8 cellular contexts compared by ENCODE assay signal in the genomic region with DNA sequence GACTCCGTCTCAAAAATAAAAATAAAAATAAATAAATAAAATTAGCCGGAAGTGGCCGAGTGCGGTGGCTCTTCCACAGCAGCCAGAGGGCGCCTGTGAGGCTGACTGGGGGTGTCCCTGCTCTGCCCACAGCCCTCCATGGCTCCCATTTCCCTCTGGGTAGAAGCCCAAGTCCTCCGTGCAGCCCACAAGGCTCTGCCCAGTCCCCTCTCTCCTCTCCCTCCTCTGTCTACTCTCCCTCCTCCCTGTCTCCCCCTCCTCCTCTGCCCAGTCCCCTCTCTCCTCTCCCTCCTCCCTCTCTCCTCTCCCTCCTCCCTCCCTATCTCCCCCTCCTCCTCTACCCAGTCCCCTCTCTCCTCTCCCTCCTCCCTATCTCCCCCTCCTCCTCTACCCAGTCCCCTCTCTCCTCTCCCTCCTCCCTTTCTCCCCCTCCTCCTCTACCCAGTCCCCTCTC. TPM values are rescaled to one million over a fixed set of nuclear protein-coding genes. Genes with fewer than 3 reads are reported as not detected.
A peak's percentile ranks its signal among the peaks of the same experiment; 100 is the strongest.
DNase-seq lines count a peak whose midpoint lies in the region; ATAC-seq, FAIRE-seq and TF ChIP-seq lines count a peak whose summit lies in the region.

No MANE protein-coding gene starts in this region.

- H3K4me1 Mint-ChIP-seq in endodermal cell: no peaks in the 10 kb centered on the region

- H3K36me3 Mint-ChIP-seq in endodermal cell (ENCODE audit: low read depth): no peaks in the 10 kb centered on the region

- H3K27me3 Mint-ChIP-seq in endodermal cell (ENCODE audit: insufficient read depth): no peaks in the 10 kb centered on the region

- DNase-seq in AG09319 (ENCODE audit: extremely low read depth, low read depth): no peak
- peak; percentile 76 for DNase-seq in H7
- peak; percentile 44 for DNase-seq in SW480 (ENCODE audit: low spot score)
- peak; percentile 66 for DNase-seq in endodermal cell
- peak in 1 of 2 donors; percentile 72 for DNase-seq in psoas muscle
- no peak for DNase-seq in small intestine
- no peak for DNase-seq in NCI-H1105 (lab: John Stamatoyannopoulos, UW)
- no peak for DNase-seq in posterior cingulate gyrus

- no peak for FAIRE-seq in small intestine (lab: Jason Lieb, UNC)

- peak in 3 of 4 donors; percentile 36 to 60 (median 51) for ATAC-seq in psoas muscle

- no peaks in the 10 kb centered on the region for H3K9me3 ChIP-seq in endodermal cell (ENCODE audit: control insufficient read depth, low read length)
- no peaks in the 10 kb centered on the region for H3K9me3 ChIP-seq in psoas muscle
- H3K9me3 ChIP-seq in small intestine (ENCODE audit: control insufficient read depth, low read depth): no peaks in the 10 kb centered on the region

- intact Hi-C loops in psoas muscle (cut with DNase I): loop anchor here (5.0 kb wide), 2 partner anchors 86 to 211 kb away; a partner anchor contains a TSS
- intact Hi-C loops in posterior cingulate gyrus (cut with DNase I): loop anchor here (5.0 kb wide), 1 partner anchor 146 kb away; a partner anchor contains a TSS

- H3K36me3 ChIP-seq in H7 (replicated peaks; ENCODE audit: control insufficient read depth, insufficient read depth, low read length) (no peaks in the 10 kb centered on the region), endodermal cell (ENCODE audit: control insufficient read depth, insufficient read depth, low read length) (no peaks in the 10 kb centered on the region), psoas muscle (ENCODE audit: insufficient read depth in 1 of 2, low read depth in 1 of 2) (no peaks in the 10 kb centered on the region), small intestine (ENCODE audit: control insufficient read depth in 2 of 2, insufficient read depth in 2 of 2, low read length in 2 of 2) (no peaks in the 10 kb centered on the region)

- H3K27ac ChIP-seq in endodermal cell (ENCODE audit: low read depth, low read length) (no peak overlapping the region), psoas muscle (no peak overlapping the region), small intestine (ENCODE audit: low read depth in 1 of 2, low read length in 1 of 2) (no peak overlapping the region)

- H3K9ac ChIP-seq in endodermal cell (ENCODE audit: extremely low read depth, low read length, poor library complexity, severe bottlenecking): no peak overlapping the region

- H3K27ac Mint-ChIP-seq in endodermal cell: no peak overlapping the region

- H3K4me3 Mint-ChIP-seq in endodermal cell: no peak overlapping the region

- H3K4me3 ChIP-seq in H7 (ENCODE audit: insufficient read depth, low read depth, low read length): no peak overlapping the region
- H3K4me3 ChIP-seq in endodermal cell (ENCODE audit: low read length): no peak overlapping the region
- no peak overlapping the region for H3K4me3 ChIP-seq in psoas muscle
- H3K4me3 ChIP-seq in small intestine (ENCODE audit: low read depth in 1 of 2, low read length in 2 of 2): no peak overlapping the region

- 74 to 80% methylated on average over 4 to 5 of the region's 6 CpGs for WGBS in endodermal cell (ENCODE audit: insufficient coverage in 1 of 2, insufficient read length in 1 of 2), 2 experiments
- 10 to 25% (median 12%) methylated on average over 5 to 6 of the region's 6 CpGs for WGBS in psoas muscle, 3 donors
- WGBS in small intestine, 3 donors: 5 to 16% (median 8%) methylated on average over 6 of the region's 6 CpGs

- H3K4me1 ChIP-seq in endodermal cell (ENCODE audit: control insufficient read depth, insufficient read depth, low read length): no peaks in the 10 kb centered on the region
- H3K4me1 ChIP-seq in psoas muscle: no peaks in the 10 kb centered on the region
- H3K4me1 ChIP-seq in small intestine (ENCODE audit: control insufficient read depth in 2 of 2, insufficient read depth in 1 of 2, low read depth in 1 of 2, low read length in 1 of 2): no peaks in the 10 kb centered on the region

- TF ChIP-seq CTCF in AG09319 (IDR thresholded peaks at IDR 0.05; ENCODE audit: low read depth, low read length) (peak; percentile 62), endodermal cell (conservative IDR thresholded peaks at IDR 0.05) (peak; percentile 76), psoas muscle (IDR thresholded peaks at IDR 0.05) (peak; percentile 53)

- no peaks in the 10 kb centered on the region for H3K9me3 Mint-ChIP-seq in endodermal cell

- H3K27me3 ChIP-seq in H7 (ENCODE audit: control insufficient read depth, insufficient read depth, low read length) (no peaks in the 10 kb centered on the region), endodermal cell (ENCODE audit: control insufficient read depth, insufficient read depth, low read length, poor library complexity, severe bottlenecking) (no peaks in the 10 kb centered on the region), psoas muscle (ENCODE audit: insufficient read depth in 3 of 3, low read length in 2 of 3) (peaks cover 0 to 5% (median 0%) of the 10 kb centered on the region in 3 donors), small intestine (ENCODE audit: control insufficient read depth in 2 of 2, insufficient read depth in 2 of 2, low read length in 2 of 2) (no peaks in the 10 kb centered on the region)

RNA-seq across cellular contexts. Expression of a gene that starts 20.4 kb away (rescaled TPM):
- total RNA-seq in H7 (2014; rRNA removed; shearing (Covaris generic)): 0.11 and 0.31 TPM in 2 replicates
- total RNA-seq in endodermal cell: under 1 TPM in 1 of 2 donors, not detected in 1; 0.11 TPM
- 0.18 TPM for polyA plus RNA-seq in endodermal cell (2013, experiment 1 of 2)
- 0.21 TPM for polyA plus RNA-seq in endodermal cell (2013, experiment 2 of 2)
- total RNA-seq in psoas muscle: under 1 TPM in 1 of 4 donors, not detected in 3; 0.08 TPM
- under 1 TPM in 2 of 3 donors, not detected in 1; 0.09 to 0.13 TPM for polyA plus RNA-seq in psoas muscle
- polyA plus RNA-seq in small intestine: 100 to 1,000 TPM; 189 to 644 (median 550) TPM

RNA-seq across cellular contexts. Expression of a gene that starts 25.9 kb away (rescaled TPM):
- 460 and 481 TPM in 2 replicates for total RNA-seq in H7 (2014; rRNA removed; shearing (Covaris generic))
- total RNA-seq in endodermal cell (100 to 1,000 TPM; 647 to 694 TPM), psoas muscle (10 to 100 TPM; 36.5 to 69.4 (median 60.8) TPM)
- 360 TPM for polyA plus RNA-seq in endodermal cell (2013, experiment 1 of 2)
- 328 TPM for polyA plus RNA-seq in endodermal cell (2013, experiment 2 of 2)
- polyA plus RNA-seq in psoas muscle (10 to 100 TPM; 24.2 to 36.3 (median 25.1) TPM), small intestine (100 to 1,000 TPM; 109 to 149 (median 131) TPM)

RNA-seq across cellular contexts. Expression of a gene that starts 50.4 kb away (rescaled TPM):
- 52.0 and 53.8 TPM in 2 replicates for total RNA-seq in H7 (2014; rRNA removed; shearing (Covaris generic))
- total RNA-seq in endodermal cell (100 to 1,000 TPM; 110 to 111 TPM), psoas muscle (not detected)
- polyA plus RNA-seq in endodermal cell (2013, experiment 1 of 2): 157 TPM
- polyA plus RNA-seq in endodermal cell (2013, experiment 2 of 2): 150 TPM
- polyA plus RNA-seq in psoas muscle (not detected), small intestine (under 1 TPM in 1 of 3 donors, not detected in 2; 0.57 TPM)

RNA-seq across cellular contexts. Expression of a gene that starts 56.3 kb away (rescaled TPM):
- 0.85 and 1.3 TPM in 2 replicates for total RNA-seq in H7 (2014; rRNA removed; shearing (Covaris generic))
- total RNA-seq in endodermal cell (1 to 10 TPM; 2.5 to 3.7 TPM), psoas muscle (under 1 TPM in 1 of 4 donors, not detected in 3; 0.69 TPM)
- 1.2 TPM for polyA plus RNA-seq in endodermal cell (2013, experiment 1 of 2)
- polyA plus RNA-seq in endodermal cell (2013, experiment 2 of 2): 1.2 TPM
- polyA plus RNA-seq in psoas muscle (not detected), small intestine (not detected)

Comparison
In these comparisons a context has a peak if more than half of its experiments do, and no peak if none do; other contexts are left out.
1. DNase-seq: peak in H7 (single experiment), SW480 (single experiment) and endodermal cell (single experiment); none in AG09319 (single experiment), small intestine (single experiment), NCI-H1105 (single experiment) and posterior cingulate gyrus (0 of 10).
2. RNA of a gene that starts 50.4 kb away (total RNA-seq): 110 to 111 TPM in endodermal cell and 52.0 to 53.8 TPM in H7; not detected in psoas muscle; every median in the first group is over 10 times any median in the second.
3. Peak in every context shown above with its lines, with median percentiles within 50 percentile points of each other: CTCF ChIP-seq.